In genomic region chr16:4364196-4365013, GRCh38 we compare ENCODE assay signal across 21 cellular contexts. TPM values are rescaled to one million over a fixed set of nuclear protein-coding genes. Genes with fewer than 3 reads are reported as not detected.
"Had no signal": no experiment of that assay in that cellular context is flagged by ENCODE, and none has a peak within 500 bp of the region (broad histone marks: within the 10 kb centered on the region; RNA-seq: fewer than 3 reads in every experiment).

No MANE protein-coding gene starts in this region.

- H3K9me3 ChIP-seq: adrenal gland, heart left ventricle, lower lobe of right lung, neutrophil, tibial artery had no signal

- H3K27ac Mint-ChIP-seq: activated naive CD4-positive, alpha-beta T cell treated with anti-CD3 and anti-CD28 coated beads, Interleukin-2, amount 50 U/mL, for 24 hours; immature natural killer cell had no signal

- FAIRE-seq: urothelium cell line had no signal

- H3K36me3 Mint-ChIP-seq: activated naive CD4-positive, alpha-beta T cell treated with anti-CD3 and anti-CD28 coated beads, Interleukin-2, amount 50 U/mL, for 24 hours; immature natural killer cell had no signal

- ATAC-seq: heart left ventricle, left colon, lower lobe of right lung had no signal

- H3K4me1 Mint-ChIP-seq: activated naive CD4-positive, alpha-beta T cell treated with anti-CD3 and anti-CD28 coated beads, Interleukin-2, amount 50 U/mL, for 24 hours had no signal

- H3K27ac ChIP-seq: adrenal gland, epithelial cell of prostate, heart left ventricle, lower lobe of right lung, neutrophil, parathyroid adenoma, tibial artery had no signal

- H3K4me1 ChIP-seq: parathyroid adenoma had no signal

- H3K9ac ChIP-seq: parathyroid adenoma had no signal

- DNase-seq: activated CD4-positive, alpha-beta T cell treated with anti-CD3 and anti-CD28 coated beads for 1 hour; activated CD4-positive, alpha-beta T cell treated with anti-CD3 and anti-CD28 coated beads, Interleukin-2, amount 50 U/mL, for 4 hours; activated effector memory CD4-positive, alpha-beta T cell treated with anti-CD3 and anti-CD28 coated beads, Interleukin-2, amount 50 U/mL, for 16 hours; activated T-cell treated with anti-CD3 and anti-CD28 coated beads, Interleukin-2, amount 50 U/mL, for 1 hour; adrenal gland; dermis blood vessel endothelial cell; foreskin melanocyte; heart left ventricle; left colon; lower lobe of right lung; midbrain; stimulated activated CD4-positive, alpha-beta T cell treated with anti-CD3 and anti-CD28 coated beads, Interleukin-2, amount 100 ng/mL, for 48 hours; stimulated activated naive CD4-positive, alpha-beta T cell; T-helper 9 cell; tibial artery had no signal

- H3K27me3 Mint-ChIP-seq: activated naive CD4-positive, alpha-beta T cell treated with anti-CD3 and anti-CD28 coated beads, Interleukin-2, amount 50 U/mL, for 24 hours had no signal

- H3K4me3 ChIP-seq: adrenal gland, heart left ventricle, lower lobe of right lung, tibial artery had no signal

- H3K9me3 Mint-ChIP-seq: activated naive CD4-positive, alpha-beta T cell treated with anti-CD3 and anti-CD28 coated beads, Interleukin-2, amount 50 U/mL, for 24 hours; immature natural killer cell had no signal

- H3K4me3 Mint-ChIP-seq: activated naive CD4-positive, alpha-beta T cell treated with anti-CD3 and anti-CD28 coated beads, Interleukin-2, amount 50 U/mL, for 24 hours; immature natural killer cell had no signal

- H3K27me3 ChIP-seq: adrenal gland, heart left ventricle, neutrophil, tibial artery had no signal

RNA-seq across cellular contexts. Expression of gene GLIS2, which starts 48.5 kb away (rescaled TPM):
- polyA plus RNA-seq: immature natural killer cell had no signal
